In the genomic region with DNA sequence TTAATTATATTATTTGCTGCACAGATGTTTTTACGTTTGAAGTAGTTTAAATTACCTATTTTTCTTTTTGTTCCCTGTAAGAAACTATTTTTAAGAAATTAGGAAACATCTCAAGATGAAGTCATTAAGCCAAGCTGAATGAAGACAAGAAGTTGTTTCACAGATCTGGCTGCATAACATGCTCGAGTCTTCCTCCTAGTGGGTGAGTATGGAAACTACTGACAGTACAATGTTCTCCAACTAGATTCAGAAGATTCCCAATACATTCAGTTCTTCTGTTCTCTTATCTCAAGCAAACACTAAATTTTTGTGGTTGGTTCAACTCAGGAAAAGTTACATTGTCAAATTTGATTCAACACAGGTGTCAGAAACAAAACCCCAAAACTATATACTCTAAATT, we compare ENCODE assay signal across 9 cellular contexts.
DNase-seq lines count a peak whose midpoint lies in the region; ATAC-seq, FAIRE-seq and TF ChIP-seq lines count a peak whose summit lies in the region.
"Had no signal": no experiment of that assay in that cellular context is flagged by ENCODE, and none has a peak within 500 bp of the region (broad histone marks: within the 10 kb centered on the region; RNA-seq: fewer than 3 reads in every experiment).

No MANE protein-coding gene starts in this region.

- 1 to 4% methylated on average over 2 of the region's 2 CpGs for WGBS in pancreas, 2 donors

- H3K4me3 Mint-ChIP-seq in activated CD4-positive, alpha-beta T cell treated with anti-CD3 and anti-CD28 coated beads for 36 hours, result no peak overlapping the region
- H3K4me3 Mint-ChIP-seq: activated naive CD8-positive, alpha-beta T cell treated with anti-CD3 and anti-CD28 coated beads, Interleukin-2, amount 10 ng/mL, durations not matched to agents 7 days and 5 days had no signal

- H3K4me1 ChIP-seq in left ventricle myocardium inferior (no peaks in the 10 kb centered on the region), pancreas (no peaks in the 10 kb centered on the region)

- CTCF ChIA-PET in activated CD4-positive, alpha-beta T cell treated with anti-CD3 and anti-CD28 coated beads for 36 hours (lab: Charles Lee), result no interaction called here

- H3K27me3 Mint-ChIP-seq in activated CD4-positive, alpha-beta T cell treated with anti-CD3 and anti-CD28 coated beads for 36 hours, result no peaks in the 10 kb centered on the region
- H3K27me3 Mint-ChIP-seq: activated naive CD8-positive, alpha-beta T cell treated with anti-CD3 and anti-CD28 coated beads, Interleukin-2, amount 10 ng/mL, durations not matched to agents 7 days and 5 days had no signal

- H3K36me3 Mint-ChIP-seq in activated CD4-positive, alpha-beta T cell treated with anti-CD3 and anti-CD28 coated beads for 36 hours (ENCODE audit: low read depth), result no peaks in the 10 kb centered on the region
- H3K36me3 Mint-ChIP-seq: activated naive CD8-positive, alpha-beta T cell treated with anti-CD3 and anti-CD28 coated beads, Interleukin-2, amount 10 ng/mL, durations not matched to agents 7 days and 5 days had no signal

- POLR2A ChIA-PET in activated CD4-positive, alpha-beta T cell treated with anti-CD3 and anti-CD28 coated beads for 36 hours (lab: Charles Lee), result no interaction called here

- no peak overlapping the region for H3K27ac Mint-ChIP-seq in activated CD4-positive, alpha-beta T cell treated with anti-CD3 and anti-CD28 coated beads for 36 hours
- H3K27ac Mint-ChIP-seq: activated naive CD8-positive, alpha-beta T cell treated with anti-CD3 and anti-CD28 coated beads, Interleukin-2, amount 10 ng/mL, durations not matched to agents 7 days and 5 days had no signal

- H3K9me3 ChIP-seq in left ventricle myocardium inferior (replicated peaks), result no peaks in the 10 kb centered on the region
- no peaks in the 10 kb centered on the region for H3K9me3 ChIP-seq in pancreas

- DNase-seq in left ventricle myocardium inferior (no peak), Right ventricle myocardium superior (no peak), LHCN-M2 (ENCODE audit: low read depth) (peak; percentile 16), choroid plexus epithelial cell (ENCODE audit: low read depth) (peak; percentile 39), pancreas (peak in 1 of 6 donors; percentile 11), NCI-H2081 treated with DMSO at 0.1 percent for 48 hours (lab: John Stamatoyannopoulos, UW) (no peak), germinal center (ENCODE audit: low spot score) (no peak)
- no peak for DNase-seq in activated CD4-positive, alpha-beta T cell treated with anti-CD3 and anti-CD28 coated beads for 36 hours
- DNase-seq: activated naive CD8-positive, alpha-beta T cell treated with anti-CD3 and anti-CD28 coated beads, Interleukin-2, amount 10 ng/mL, durations not matched to agents 7 days and 5 days had no signal

- ATAC-seq in Right ventricle myocardium superior (ENCODE audit: poor library complexity) (no peak), pancreas (peak in 3 of 4 donors; percentile 66 to 72 (median 69))
- ATAC-seq in activated CD4-positive, alpha-beta T cell treated with anti-CD3 and anti-CD28 coated beads for 36 hours, result no peak

- no peak overlapping the region for H3K27ac ChIP-seq in left ventricle myocardium inferior (replicated peaks)
- no peak overlapping the region for H3K27ac ChIP-seq in pancreas

- H3K4me1 Mint-ChIP-seq in activated CD4-positive, alpha-beta T cell treated with anti-CD3 and anti-CD28 coated beads for 36 hours, result no peaks in the 10 kb centered on the region
- H3K4me1 Mint-ChIP-seq: activated naive CD8-positive, alpha-beta T cell treated with anti-CD3 and anti-CD28 coated beads, Interleukin-2, amount 10 ng/mL, durations not matched to agents 7 days and 5 days had no signal

- intact Hi-C loops in left ventricle myocardium inferior (cut with micrococcal nuclease), result no loop called here
- intact Hi-C loops in Right ventricle myocardium superior (cut with DNase I), result no loop called here
- intact Hi-C loops in pancreas (cut with DNase I), result no loop called here
- intact Hi-C loops in activated CD4-positive, alpha-beta T cell treated with anti-CD3 and anti-CD28 coated beads for 36 hours (cut with DNase I, micrococcal nuclease), result no loop called here

- peak; percentile 50 for TF ChIP-seq CTCF in left ventricle myocardium inferior (IDR thresholded peaks at IDR 0.05; ENCODE audit: borderline replicate concordance)
- TF ChIP-seq CTCF in choroid plexus epithelial cell (conservative IDR thresholded peaks at IDR 0.05; ENCODE audit: low read depth, low read length), result peak; percentile 49
- TF ChIP-seq CTCF in pancreas (IDR thresholded peaks at IDR 0.05), result peak in 2 of 4 donors; percentile 25 to 33

- H3K9me3 Mint-ChIP-seq in activated CD4-positive, alpha-beta T cell treated with anti-CD3 and anti-CD28 coated beads for 36 hours (ENCODE audit: low read depth), result no peaks in the 10 kb centered on the region
- H3K9me3 Mint-ChIP-seq: activated naive CD8-positive, alpha-beta T cell treated with anti-CD3 and anti-CD28 coated beads, Interleukin-2, amount 10 ng/mL, durations not matched to agents 7 days and 5 days had no signal

- FAIRE-seq in pancreas (lab: Jason Lieb, UNC), result peak; percentile 97

- H3K36me3 ChIP-seq in left ventricle myocardium inferior (no peaks in the 10 kb centered on the region), pancreas (no peaks in the 10 kb centered on the region)

- H3K27me3 ChIP-seq in left ventricle myocardium inferior (ENCODE audit: low read depth) (no peaks in the 10 kb centered on the region), pancreas (no peaks in the 10 kb centered on the region)

- H3K4me3 ChIP-seq in left ventricle myocardium inferior (no peak overlapping the region), choroid plexus epithelial cell (ENCODE audit: low read depth, low read length) (no peak overlapping the region), pancreas (no peak overlapping the region)

Comparison
In these comparisons a context has a peak if more than half of its experiments do, and no peak if none do; other contexts are left out.
1. DNase-seq: peak in LHCN-M2 (single experiment) and choroid plexus epithelial cell (single experiment); none in left ventricle myocardium inferior (single experiment), Right ventricle myocardium superior (single experiment), NCI-H2081 treated with DMSO at 0.1 percent for 48 hours (single experiment), activated CD4-positive, alpha-beta T cell treated with anti-CD3 and anti-CD28 coated beads for 36 hours (single experiment) and germinal center (single experiment).
2. ATAC-seq: peak in pancreas (3 of 4); none in Right ventricle myocardium superior (single experiment) and activated CD4-positive, alpha-beta T cell treated with anti-CD3 and anti-CD28 coated beads for 36 hours (single experiment).